8 cellular contexts compared by ENCODE assay signal in genomic region chr11:60775420-60775961, GRCh38. TPM values are rescaled to one million over a fixed set of nuclear protein-coding genes. Genes with fewer than 3 reads are reported as not detected.
DNase-seq lines count a peak whose midpoint lies in the region; ATAC-seq and TF ChIP-seq lines count a peak whose summit lies in the region.

No MANE protein-coding gene starts in this region.

- peaks cover 0 to 8% of the 10 kb centered on the region in 2 donors for H3K4me1 Mint-ChIP-seq in natural killer cell treated with Interleukin-12 subunit alpha and Interleukin-12 subunit beta and Interleukin-15 and Interleukin-18, amount 100 ng/mL, for 72 hours (ENCODE audit: low read depth in 2 of 2)
- peaks cover 32 to 38% of the 10 kb centered on the region in 2 donors for H3K4me1 Mint-ChIP-seq in stimulated activated naive B cell treated with anti-CD40 and anti-IgM and Interleukin-4, amounts not matched to agents 10 μg/mL and 1 μg/mL and 100 μg/mL, for 72 hours

- no peaks in the 10 kb centered on the region for H3K36me3 ChIP-seq in NT2/D1 (ENCODE audit: insufficient read depth, insufficient read length, low read length)

- H3K9me3 ChIP-seq in NT2/D1 (ENCODE audit: insufficient read depth, low read length): 0 out of 2 replicates have a peak, but pooled peaks cover 5% of the 10 kb centered on the region

- no peaks in the 10 kb centered on the region for H3K9me3 Mint-ChIP-seq in natural killer cell treated with Interleukin-12 subunit alpha and Interleukin-12 subunit beta and Interleukin-15 and Interleukin-18, amount 100 ng/mL, for 72 hours
- H3K9me3 Mint-ChIP-seq in stimulated activated naive B cell treated with anti-CD40 and anti-IgM and Interleukin-4, amounts not matched to agents 10 μg/mL and 1 μg/mL and 100 μg/mL, for 72 hours: no peaks in the 10 kb centered on the region

- DNase-seq in D341Med (ENCODE audit: low spot score) (peak; percentile 89), HUDEP-2 (lab: John Stamatoyannopoulos, UW; ENCODE audit: unreplicated experiment in 76 of 76) (peak in 71 of 76 experiments; percentile 18 to 85 (median 60)), NT2/D1 (ENCODE audit: low read depth, low spot score) (peak; percentile 92), epithelial cell of proximal tubule (ENCODE audit: low read depth) (peak; percentile 50)
- DNase-seq in activated CD8-positive, alpha-beta memory T cell treated with anti-CD3 and anti-CD28 coated beads, Interleukin-2, amount 50 U/mL, for 24 hours (ENCODE audit: extremely low read depth): peak; percentile 70
- DNase-seq in natural killer cell treated with Interleukin-12 subunit alpha and Interleukin-12 subunit beta and Interleukin-15 and Interleukin-18, amount 100 ng/mL, for 72 hours (ENCODE audit: low spot score): peak; percentile 75
- DNase-seq in stimulated activated naive B cell treated with anti-CD40 and anti-IgM and Interleukin-4, amounts not matched to agents 10 μg/mL and 1 μg/mL and 100 μg/mL, for 72 hours: peak; percentile 84

- ATAC-seq in GM21381 (IDR thresholded peaks at IDR 0.05; ENCODE audit: unreplicated experiment): peak; percentile 73
- peak; percentile 74 to 77 for ATAC-seq in natural killer cell treated with Interleukin-12 subunit alpha and Interleukin-12 subunit beta and Interleukin-15 and Interleukin-18, amount 100 ng/mL, for 72 hours
- ATAC-seq in stimulated activated naive B cell treated with anti-CD40 and anti-IgM and Interleukin-4, amounts not matched to agents 10 μg/mL and 1 μg/mL and 100 μg/mL, for 72 hours (replicated peaks): peak; percentile 93 to 95

- no peak overlapping the region for H3K27ac Mint-ChIP-seq in natural killer cell treated with Interleukin-12 subunit alpha and Interleukin-12 subunit beta and Interleukin-15 and Interleukin-18, amount 100 ng/mL, for 72 hours
- peak overlapping the region; percentile 75 for H3K27ac Mint-ChIP-seq in stimulated activated naive B cell treated with anti-CD40 and anti-IgM and Interleukin-4, amounts not matched to agents 10 μg/mL and 1 μg/mL and 100 μg/mL, for 72 hours

- peaks cover 0 to 9% of the 10 kb centered on the region in 2 donors for H3K27me3 Mint-ChIP-seq in natural killer cell treated with Interleukin-12 subunit alpha and Interleukin-12 subunit beta and Interleukin-15 and Interleukin-18, amount 100 ng/mL, for 72 hours
- peaks cover 11 to 24% of the 10 kb centered on the region in 2 donors for H3K27me3 Mint-ChIP-seq in stimulated activated naive B cell treated with anti-CD40 and anti-IgM and Interleukin-4, amounts not matched to agents 10 μg/mL and 1 μg/mL and 100 μg/mL, for 72 hours

- no peaks in the 10 kb centered on the region for H3K27me3 ChIP-seq in NT2/D1 (ENCODE audit: insufficient read depth, insufficient read length)

- no peak overlapping the region for H3K4me3 Mint-ChIP-seq in natural killer cell treated with Interleukin-12 subunit alpha and Interleukin-12 subunit beta and Interleukin-15 and Interleukin-18, amount 100 ng/mL, for 72 hours
- peak overlapping the region in 1 of 2 donors; percentile 19 for H3K4me3 Mint-ChIP-seq in stimulated activated naive B cell treated with anti-CD40 and anti-IgM and Interleukin-4, amounts not matched to agents 10 μg/mL and 1 μg/mL and 100 μg/mL, for 72 hours

- peaks cover 4% of the 10 kb centered on the region for H3K4me1 ChIP-seq in NT2/D1 (ENCODE audit: insufficient read depth, insufficient read length)

- H3K4me3 ChIP-seq in NT2/D1 (ENCODE audit: insufficient read length, low read depth): no peak overlapping the region
- no peak overlapping the region for H3K4me3 ChIP-seq in epithelial cell of proximal tubule (ENCODE audit: low read depth, low read length)

- peak; percentile 90 for TF ChIP-seq CTCF in epithelial cell of proximal tubule (conservative IDR thresholded peaks at IDR 0.05; ENCODE audit: low read depth, low read length)

- no peaks in the 10 kb centered on the region for H3K36me3 Mint-ChIP-seq in natural killer cell treated with Interleukin-12 subunit alpha and Interleukin-12 subunit beta and Interleukin-15 and Interleukin-18, amount 100 ng/mL, for 72 hours
- no peaks in the 10 kb centered on the region for H3K36me3 Mint-ChIP-seq in stimulated activated naive B cell treated with anti-CD40 and anti-IgM and Interleukin-4, amounts not matched to agents 10 μg/mL and 1 μg/mL and 100 μg/mL, for 72 hours

- H3K9ac ChIP-seq in NT2/D1 (ENCODE audit: insufficient read length, low read depth): peak overlapping the region; percentile 36

RNA-seq across cellular contexts. Expression of gene MS4A10, which starts 9.6 kb away (rescaled TPM):
- total RNA-seq in epithelial cell of proximal tubule: not detected in 2 replicates
- total RNA-seq in natural killer cell treated with Interleukin-12 subunit alpha and Interleukin-12 subunit beta and Interleukin-15 and Interleukin-18, amount 100 ng/mL, for 72 hours: not detected

RNA-seq across cellular contexts. Expression of gene MS4A15, which starts 18.8 kb away (rescaled TPM):
- not detected in 2 replicates for total RNA-seq in epithelial cell of proximal tubule
- not detected for total RNA-seq in natural killer cell treated with Interleukin-12 subunit alpha and Interleukin-12 subunit beta and Interleukin-15 and Interleukin-18, amount 100 ng/mL, for 72 hours

RNA-seq across cellular contexts. Expression of gene MS4A18, which starts 51.0 kb away (rescaled TPM):
- total RNA-seq in epithelial cell of proximal tubule: not detected in 2 replicates
- total RNA-seq in natural killer cell treated with Interleukin-12 subunit alpha and Interleukin-12 subunit beta and Interleukin-15 and Interleukin-18, amount 100 ng/mL, for 72 hours: not detected
